1 cellular context compared by ENCODE assay signal in the genomic region with DNA sequence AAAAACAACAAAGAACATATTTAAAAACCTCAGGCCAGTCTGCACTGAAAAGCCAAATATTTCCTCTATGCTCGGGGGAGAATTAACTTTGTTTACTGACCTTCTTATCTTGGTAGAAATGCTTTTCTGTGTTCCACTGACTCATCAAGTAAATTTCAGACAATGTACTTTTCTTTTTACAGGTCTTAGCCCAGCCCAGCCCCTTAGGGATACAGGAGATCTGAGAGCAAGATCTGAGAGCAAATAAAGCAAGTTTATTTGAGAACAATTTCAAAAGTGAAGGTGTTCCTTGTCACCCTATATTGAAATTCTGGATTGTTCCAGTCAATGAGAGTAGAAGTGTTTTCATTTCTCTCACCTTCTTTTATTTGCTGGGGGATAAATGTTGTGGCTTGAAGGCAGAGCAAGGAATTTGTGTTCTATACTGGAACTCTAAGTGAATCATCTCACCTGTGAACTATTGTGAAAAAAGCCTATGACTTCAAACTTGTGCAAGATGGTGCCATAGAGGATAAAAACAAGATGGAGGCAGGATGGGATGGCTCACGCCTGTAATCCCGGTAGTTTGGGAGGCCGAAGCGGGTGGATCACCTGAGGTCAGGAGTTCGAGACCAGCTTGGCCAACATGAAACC.
TF ChIP-seq lines count a peak whose summit lies in the region.

No MANE protein-coding gene starts in this region.

TF ChIP-seq in IMR-90, 13 proteins besides CTCF, POLR2A, EP300 and RAD21:
- TF ChIP-seq FOS (IDR thresholded peaks at IDR 0.05; ENCODE audit: low read depth, low read length) = 0 out of 2 replicates have a peak, but pooled peaks have one; percentile 4
- TF ChIP-seq MAZ (IDR thresholded peaks at IDR 0.05; ENCODE audit: borderline replicate concordance, low read depth, low read length) = no peak
- TF ChIP-seq SMC3 (IDR thresholded peaks at IDR 0.05; ENCODE audit: low read depth, low read length) = no peak
- no peak for TF ChIP-seq MXI1 (IDR thresholded peaks at IDR 0.05; ENCODE audit: borderline replicate concordance, low read depth, low read length)
- TF ChIP-seq BHLHE40 (IDR thresholded peaks at IDR 0.05; ENCODE audit: low read depth, low read length) = no peak
- TF ChIP-seq CEBPB (IDR thresholded peaks at IDR 0.05; ENCODE audit: low read depth, low read length) = peak; percentile 73; the same call in 1 of the 2 replicates
- TF ChIP-seq RFX5 (IDR thresholded peaks at IDR 0.05; ENCODE audit: low read depth, low read length) = no peak
- TF ChIP-seq, protein P1, sequence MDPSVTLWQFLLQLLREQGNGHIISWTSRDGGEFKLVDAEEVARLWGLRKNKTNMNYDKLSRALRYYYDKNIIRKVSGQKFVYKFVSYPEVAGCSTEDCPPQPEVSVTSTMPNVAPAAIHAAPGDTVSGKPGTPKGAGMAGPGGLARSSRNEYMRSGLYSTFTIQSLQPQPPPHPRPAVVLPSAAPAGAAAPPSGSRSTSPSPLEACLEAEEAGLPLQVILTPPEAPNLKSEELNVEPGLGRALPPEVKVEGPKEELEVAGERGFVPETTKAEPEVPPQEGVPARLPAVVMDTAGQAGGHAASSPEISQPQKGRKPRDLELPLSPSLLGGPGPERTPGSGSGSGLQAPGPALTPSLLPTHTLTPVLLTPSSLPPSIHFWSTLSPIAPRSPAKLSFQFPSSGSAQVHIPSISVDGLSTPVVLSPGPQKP (IDR thresholded peaks at IDR 0.05; ENCODE audit: borderline replicate concordance, low read depth, low read length) = no peak
- TF ChIP-seq, protein P2, sequence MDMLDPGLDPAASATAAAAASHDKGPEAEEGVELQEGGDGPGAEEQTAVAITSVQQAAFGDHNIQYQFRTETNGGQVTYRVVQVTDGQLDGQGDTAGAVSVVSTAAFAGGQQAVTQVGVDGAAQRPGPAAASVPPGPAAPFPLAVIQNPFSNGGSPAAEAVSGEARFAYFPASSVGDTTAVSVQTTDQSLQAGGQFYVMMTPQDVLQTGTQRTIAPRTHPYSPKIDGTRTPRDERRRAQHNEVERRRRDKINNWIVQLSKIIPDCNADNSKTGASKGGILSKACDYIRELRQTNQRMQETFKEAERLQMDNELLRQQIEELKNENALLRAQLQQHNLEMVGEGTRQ (IDR thresholded peaks at IDR 0.05; ENCODE audit: low read depth, low read length) = no peak
- TF ChIP-seq RCOR1 (IDR thresholded peaks at IDR 0.05; ENCODE audit: insufficient replicate concordance, low read length) = no peak
- no peak for TF ChIP-seq NFE2L2 (IDR thresholded peaks at IDR 0.05; ENCODE audit: low read depth, low read length)
- no peak for TF ChIP-seq MAFK (IDR thresholded peaks at IDR 0.05; ENCODE audit: low read depth, low read length)
- no peak for TF ChIP-seq CHD1 (IDR thresholded peaks at IDR 0.05; ENCODE audit: low read depth, low read length)
